Comparison of ENCODE assay signal across 21 cellular contexts in the genomic region with DNA sequence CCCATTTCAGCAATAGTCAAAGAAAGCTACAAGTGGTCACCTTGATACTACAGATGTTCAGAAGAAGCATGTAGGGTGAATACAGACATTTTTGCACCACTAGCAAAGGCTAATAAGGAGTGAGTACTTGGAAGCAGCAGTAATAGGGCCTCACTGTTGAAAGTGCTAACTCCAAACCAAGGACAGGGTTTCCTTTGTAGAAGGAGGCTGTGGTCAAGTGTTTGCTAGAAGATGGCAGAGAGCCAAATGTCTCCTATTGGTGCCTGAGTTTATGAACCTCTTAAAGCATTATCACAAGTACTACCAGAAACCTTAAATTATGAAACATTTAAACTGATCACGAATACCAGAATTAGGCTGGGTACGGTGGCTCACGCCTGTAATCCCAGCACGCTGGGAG.
DNase-seq lines count a peak whose midpoint lies in the region; ATAC-seq and TF ChIP-seq lines count a peak whose summit lies in the region.
"Had no signal": no experiment of that assay in that cellular context is flagged by ENCODE, and none has a peak within 500 bp of the region (broad histone marks: within the 10 kb centered on the region; RNA-seq: fewer than 3 reads in every experiment).

No MANE protein-coding gene starts in this region.

- H3K9me3 Mint-ChIP-seq in activated T-helper 1 cell treated with anti-CD3 and anti-CD28 coated beads, Interleukin-12 subunit alpha, Interleukin-12 subunit beta, Interleukin-2, Interleukin-4 antibody, amounts not matched to agents 30 ng/mL and 10 ng/mL and 1 ng/mL, durations not matched to agents 14 hours and 24 hours and 36 hours: peaks cover 4% of the 10 kb centered on the region
- H3K9me3 Mint-ChIP-seq: CD8-positive, alpha-beta memory T cell; memory B cell; naive B cell had no signal

- peaks cover 12% of the 10 kb centered on the region for H3K36me3 Mint-ChIP-seq in activated T-helper 1 cell treated with anti-CD3 and anti-CD28 coated beads, Interleukin-12 subunit alpha, Interleukin-12 subunit beta, Interleukin-2, Interleukin-4 antibody, amounts not matched to agents 30 ng/mL and 10 ng/mL and 1 ng/mL, durations not matched to agents 14 hours and 24 hours and 36 hours (ENCODE audit: low read depth)

- intact Hi-C loops in activated T-helper 1 cell treated with anti-CD3 and anti-CD28 coated beads, Interleukin-12 subunit alpha, Interleukin-12 subunit beta, Interleukin-2, Interleukin-4 antibody, amounts not matched to agents 30 ng/mL and 10 ng/mL and 1 ng/mL, durations not matched to agents 14 hours and 24 hours and 36 hours (cut with micrococcal nuclease): no loop called here

- DNase-seq in DMS53 (lab: John Stamatoyannopoulos, UW) (peak; percentile 0), DMS53 treated with DMSO at 0.1 percent for 48 hours (lab: John Stamatoyannopoulos, UW; ENCODE audit: unreplicated experiment) (no peak), GM12865 (ENCODE audit: low read depth) (peak; percentile 17), NCI-H2029 (lab: John Stamatoyannopoulos, UW) (peak; percentile 15), astrocyte of the hippocampus (ENCODE audit: low read depth, low spot score) (peak; percentile 11), GDM1 (lab: John Stamatoyannopoulos, UW) (no peak)
- no peak for DNase-seq in activated T-helper 1 cell treated with anti-CD3 and anti-CD28 coated beads, Interleukin-12 subunit alpha, Interleukin-12 subunit beta, Interleukin-2, Interleukin-4 antibody, amounts not matched to agents 30 ng/mL and 10 ng/mL and 1 ng/mL, durations not matched to agents 14 hours and 24 hours and 36 hours (ENCODE audit: low spot score)
- DNase-seq: activated effector memory CD4-positive, alpha-beta T cell treated with anti-CD3 and anti-CD28 coated beads, Interleukin-2, amount 50 U/mL, for 16 hours; CD8-positive, alpha-beta memory T cell; kidney glomerular epithelial cell; MG63; naive B cell; NCI-H2227 treated with DMSO at 0.1 percent for 48 hours; occipital lobe; RPMI8226; T1000; upper lobe of right lung had no signal

- no peak overlapping the region for H3K4me3 Mint-ChIP-seq in activated T-helper 1 cell treated with anti-CD3 and anti-CD28 coated beads, Interleukin-12 subunit alpha, Interleukin-12 subunit beta, Interleukin-2, Interleukin-4 antibody, amounts not matched to agents 30 ng/mL and 10 ng/mL and 1 ng/mL, durations not matched to agents 14 hours and 24 hours and 36 hours
- H3K4me3 Mint-ChIP-seq: memory B cell, naive B cell had no signal

- TF ChIP-seq CTCF in GM12865 (IDR thresholded peaks at IDR 0.05; ENCODE audit: insufficient read depth, low read depth, low read length, missing control alignments): no peak

- no peak for ATAC-seq in HG02973 (IDR thresholded peaks at IDR 0.05; ENCODE audit: unreplicated experiment)
- ATAC-seq: activated CD4-positive, CD25-positive, alpha-beta regulatory T cell treated with anti-CD3 and anti-CD28 coated beads, Interleukin-2, amount 50 U/mL, for 24 hours; gastroesophageal sphincter; upper lobe of right lung had no signal

- no peaks in the 10 kb centered on the region for H3K27me3 Mint-ChIP-seq in activated T-helper 1 cell treated with anti-CD3 and anti-CD28 coated beads, Interleukin-12 subunit alpha, Interleukin-12 subunit beta, Interleukin-2, Interleukin-4 antibody, amounts not matched to agents 30 ng/mL and 10 ng/mL and 1 ng/mL, durations not matched to agents 14 hours and 24 hours and 36 hours (ENCODE audit: insufficient read depth)
- H3K27me3 Mint-ChIP-seq: CD8-positive, alpha-beta memory T cell; memory B cell; naive B cell had no signal

- no peak overlapping the region for H3K27ac Mint-ChIP-seq in activated T-helper 1 cell treated with anti-CD3 and anti-CD28 coated beads, Interleukin-12 subunit alpha, Interleukin-12 subunit beta, Interleukin-2, Interleukin-4 antibody, amounts not matched to agents 30 ng/mL and 10 ng/mL and 1 ng/mL, durations not matched to agents 14 hours and 24 hours and 36 hours
- H3K27ac Mint-ChIP-seq: memory B cell, naive B cell had no signal

- peaks cover 37% of the 10 kb centered on the region for H3K4me1 Mint-ChIP-seq in activated T-helper 1 cell treated with anti-CD3 and anti-CD28 coated beads, Interleukin-12 subunit alpha, Interleukin-12 subunit beta, Interleukin-2, Interleukin-4 antibody, amounts not matched to agents 30 ng/mL and 10 ng/mL and 1 ng/mL, durations not matched to agents 14 hours and 24 hours and 36 hours (ENCODE audit: low read depth)

- H3K4me3 ChIP-seq in GM12865 (ENCODE audit: low read depth, low read length): no peak overlapping the region
- H3K4me3 ChIP-seq: gastroesophageal sphincter, MG63, upper lobe of right lung had no signal

Comparison
In these comparisons a context has a peak if more than half of its experiments do, and no peak if none do; other contexts are left out.
1. DNase-seq: peak in DMS53 (single experiment), GM12865 (single experiment), NCI-H2029 (single experiment) and astrocyte of the hippocampus (single experiment); none in DMS53 treated with DMSO at 0.1 percent for 48 hours (single experiment), GDM1 (single experiment) and activated T-helper 1 cell treated with anti-CD3 and anti-CD28 coated beads, Interleukin-12 subunit alpha, Interleukin-12 subunit beta, Interleukin-2, Interleukin-4 antibody, amounts not matched to agents 30 ng/mL and 10 ng/mL and 1 ng/mL, durations not matched to agents 14 hours and 24 hours and 36 hours (single experiment).